In genomic region chr1:228989992-228990827, GRCh38 we compare ENCODE assay signal across 7 cellular contexts.
DNase-seq lines count a peak whose midpoint lies in the region; ATAC-seq and TF ChIP-seq lines count a peak whose summit lies in the region.

No MANE protein-coding gene starts in this region.

- no peak overlapping the region for H3K4me3 ChIP-seq in lower leg skin (ENCODE audit: low read depth, poor library complexity, severe bottlenecking)
- no peak overlapping the region for H3K4me3 ChIP-seq in transverse colon

- no peak for TF ChIP-seq POLR2A in lower leg skin (IDR thresholded peaks at IDR 0.05)
- no peak for TF ChIP-seq POLR2A in transverse colon (IDR thresholded peaks at IDR 0.05)

- intact Hi-C loops in lower leg skin (cut with DNase I; ENCODE audit: low total_unique reads) = no loop called here
- intact Hi-C loops in transverse colon (cut with DNase I; ENCODE audit: low total_unique reads) = no loop called here

- peaks cover 0 to 34% (median 11%) of the 10 kb centered on the region in 4 donors for H3K4me1 ChIP-seq in transverse colon

- H3K9me3 ChIP-seq in transverse colon = no peaks in the 10 kb centered on the region

- in situ Hi-C loops in transverse colon (cut with MboI; ENCODE audit: low pct_ligation_motif_present in 1 of 4, low pct_unique_long_range_greater_than_20kb in 1 of 4, low sequenced_read_pairs in 3 of 4) = no loop called here

- no peaks in the 10 kb centered on the region for H3K27me3 ChIP-seq in transverse colon

- no peak for TF ChIP-seq EP300 in transverse colon (IDR thresholded peaks at IDR 0.05; ENCODE audit: low read depth)

- 54 to 69% methylated on average over 11 to 12 of the region's 12 CpGs for WGBS in lower leg skin, 2 donors
- 42 to 53% methylated on average over 4 to 12 of the region's 12 CpGs for WGBS in transverse colon (ENCODE audit: low coverage in 1 of 2), 2 donors

- H3K27ac ChIP-seq in angular gyrus (ENCODE audit: low read depth, low read length) = peak overlapping the region; percentile 34
- peak overlapping the region; percentile 55 to 82 (median 64) for H3K27ac ChIP-seq in transverse colon

- DNase-seq in NCI-H146 treated with DMSO at 0.1 percent for 48 hours (lab: John Stamatoyannopoulos, UW; ENCODE audit: unreplicated experiment) (peak; percentile 22), lower leg skin (ENCODE audit: low spot score in 2 of 2) (peak; percentile 82 to 92), transverse colon (peak; percentile 49), AG20443 (ENCODE audit: low spot score) (no peak)

- TF ChIP-seq CTCF in lower leg skin (IDR thresholded peaks at IDR 0.05) (no peak), transverse colon (IDR thresholded peaks at IDR 0.05) (no peak)

- H3K36me3 ChIP-seq in transverse colon = no peaks in the 10 kb centered on the region

- no peak for ATAC-seq in HG03469 (IDR thresholded peaks at IDR 0.05; ENCODE audit: unreplicated experiment)
- ATAC-seq in HG03354 (IDR thresholded peaks at IDR 0.05; ENCODE audit: poor library complexity, severe bottlenecking, unreplicated experiment) = no peak
